In the genomic region with DNA sequence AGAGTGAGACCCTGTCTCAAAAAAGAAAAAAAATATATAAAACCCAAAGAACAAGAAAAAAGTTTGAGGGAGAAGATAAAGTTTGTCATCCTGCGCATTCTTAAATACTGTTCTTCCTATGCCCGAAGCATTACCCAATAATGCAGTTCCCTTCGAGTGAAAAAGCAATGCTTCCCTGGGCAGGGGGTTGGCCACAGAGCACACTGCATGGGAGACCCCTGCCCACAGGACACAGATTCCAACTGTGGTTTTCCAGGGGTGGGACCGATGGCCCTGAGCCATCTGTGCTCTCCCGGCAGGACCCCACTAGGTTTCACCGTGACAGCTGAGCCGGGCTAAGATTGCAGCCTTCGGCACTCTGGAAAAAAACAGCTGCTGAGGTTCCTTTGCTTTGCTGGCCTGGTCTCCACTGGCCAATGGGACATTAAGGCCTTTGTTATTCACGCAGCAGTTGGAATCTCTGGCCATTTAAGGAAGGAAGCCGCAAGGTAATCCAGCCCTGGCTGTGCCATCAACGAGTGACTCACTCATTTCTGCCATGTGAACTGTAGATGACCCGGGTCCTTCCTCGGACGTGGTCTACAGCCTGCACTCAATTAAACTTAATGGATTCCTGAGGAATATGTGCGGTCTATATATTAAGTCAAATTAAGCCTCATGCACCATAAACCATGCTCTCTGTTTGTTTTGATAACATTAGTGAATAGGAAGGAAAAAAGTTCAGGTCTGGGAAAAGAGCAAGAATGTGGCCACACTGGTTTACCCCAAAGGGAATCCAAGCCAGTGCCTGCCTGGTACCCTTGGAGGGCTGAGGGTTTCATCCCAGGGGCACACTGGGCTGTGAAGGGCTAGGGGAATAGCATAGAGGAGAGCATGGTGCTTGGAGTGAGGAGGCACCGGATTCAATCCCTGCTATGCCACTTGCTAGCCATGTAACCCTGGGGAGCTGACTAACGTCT, we compare ENCODE assay signal across 8 cellular contexts.
A peak's percentile ranks its signal among the peaks of the same experiment; 100 is the strongest.
DNase-seq lines count a peak whose midpoint lies in the region; ATAC-seq and TF ChIP-seq lines count a peak whose summit lies in the region.

No MANE protein-coding gene starts in this region.

- H3K36me3 ChIP-seq in H7 (replicated peaks; ENCODE audit: control insufficient read depth, insufficient read depth, low read length), result no peaks in the 10 kb centered on the region

- no peaks in the 10 kb centered on the region for H3K27me3 ChIP-seq in H7 (ENCODE audit: control insufficient read depth, insufficient read depth, low read length)

- peak; percentile 97 for ATAC-seq in SK-N-SH treated with all-trans-retinoic acid at 6 μM for 48 hours
- ATAC-seq in HG03460 (IDR thresholded peaks at IDR 0.05; ENCODE audit: unreplicated experiment), result no peak
- ATAC-seq in HG02623 (IDR thresholded peaks at IDR 0.05; ENCODE audit: unreplicated experiment), result no peak

- DNase-seq in H7, result peak; percentile 72
- peak; percentile 80 for DNase-seq in foreskin melanocyte
- peak; percentile 100 for DNase-seq in retinal pigment epithelial cell (ENCODE audit: low read depth)
- DNase-seq in NCI-H446 treated with DMSO at 0.1 percent for 48 hours (lab: John Stamatoyannopoulos, UW), result no peak
- DNase-seq in stimulated activated CD4-positive, alpha-beta T cell treated with anti-CD3 and anti-CD28 coated beads, Interleukin-2, amount 100 ng/mL, for 24 hours, result no peak

- no peak for TF ChIP-seq CTCF in retinal pigment epithelial cell (conservative IDR thresholded peaks at IDR 0.05; ENCODE audit: low read depth, low read length)

- H3K4me3 ChIP-seq in H7 (ENCODE audit: insufficient read depth, low read depth, low read length) (no peak overlapping the region), retinal pigment epithelial cell (ENCODE audit: low read length) (no peak overlapping the region)

TF ChIP-seq in SK-N-SH treated with all-trans-retinoic acid at 6 μM for 48 hours, 23 proteins besides CTCF, POLR2A, EP300 and RAD21 (continues in another document):
- TF ChIP-seq ISL1 (CRISPR knock-in tag; IDR thresholded peaks at IDR 0.05), result peak; percentile 100
- TF ChIP-seq, protein P1, sequence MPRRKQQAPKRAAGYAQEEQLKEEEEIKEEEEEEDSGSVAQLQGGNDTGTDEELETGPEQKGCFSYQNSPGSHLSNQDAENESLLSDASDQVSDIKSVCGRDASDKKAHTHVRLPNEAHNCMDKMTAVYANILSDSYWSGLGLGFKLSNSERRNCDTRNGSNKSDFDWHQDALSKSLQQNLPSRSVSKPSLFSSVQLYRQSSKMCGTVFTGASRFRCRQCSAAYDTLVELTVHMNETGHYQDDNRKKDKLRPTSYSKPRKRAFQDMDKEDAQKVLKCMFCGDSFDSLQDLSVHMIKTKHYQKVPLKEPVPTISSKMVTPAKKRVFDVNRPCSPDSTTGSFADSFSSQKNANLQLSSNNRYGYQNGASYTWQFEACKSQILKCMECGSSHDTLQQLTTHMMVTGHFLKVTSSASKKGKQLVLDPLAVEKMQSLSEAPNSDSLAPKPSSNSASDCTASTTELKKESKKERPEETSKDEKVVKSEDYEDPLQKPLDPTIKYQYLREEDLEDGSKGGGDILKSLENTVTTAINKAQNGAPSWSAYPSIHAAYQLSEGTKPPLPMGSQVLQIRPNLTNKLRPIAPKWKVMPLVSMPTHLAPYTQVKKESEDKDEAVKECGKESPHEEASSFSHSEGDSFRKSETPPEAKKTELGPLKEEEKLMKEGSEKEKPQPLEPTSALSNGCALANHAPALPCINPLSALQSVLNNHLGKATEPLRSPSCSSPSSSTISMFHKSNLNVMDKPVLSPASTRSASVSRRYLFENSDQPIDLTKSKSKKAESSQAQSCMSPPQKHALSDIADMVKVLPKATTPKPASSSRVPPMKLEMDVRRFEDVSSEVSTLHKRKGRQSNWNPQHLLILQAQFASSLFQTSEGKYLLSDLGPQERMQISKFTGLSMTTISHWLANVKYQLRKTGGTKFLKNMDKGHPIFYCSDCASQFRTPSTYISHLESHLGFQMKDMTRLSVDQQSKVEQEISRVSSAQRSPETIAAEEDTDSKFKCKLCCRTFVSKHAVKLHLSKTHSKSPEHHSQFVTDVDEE (CRISPR knock-in tag; IDR thresholded peaks at IDR 0.05), result peak; percentile 71
- peak; percentile 53; the same call in 1 of the 2 replicates for TF ChIP-seq ZNF8 (CRISPR knock-in tag; IDR thresholded peaks at IDR 0.05)
- no peak for TF ChIP-seq PPARA (CRISPR knock-in tag; IDR thresholded peaks at IDR 0.05; ENCODE audit: borderline replicate concordance)
- TF ChIP-seq ARNTL (CRISPR knock-in tag; IDR thresholded peaks at IDR 0.05; ENCODE audit: borderline replicate concordance, low read depth), result peak; percentile 38; the same call in 1 of the 2 replicates
- TF ChIP-seq ZNF70 (CRISPR knock-in tag; IDR thresholded peaks at IDR 0.05), result no peak
- TF ChIP-seq CSDC2 (CRISPR knock-in tag; IDR thresholded peaks at IDR 0.05), result peak; percentile 99
- TF ChIP-seq BACH2 (CRISPR knock-in tag; IDR thresholded peaks at IDR 0.05; ENCODE audit: borderline replicate concordance), result no peak
- peak; percentile 93 for TF ChIP-seq OSR1 (CRISPR knock-in tag; IDR thresholded peaks at IDR 0.05)
- peak; percentile 95 for TF ChIP-seq RARB (CRISPR knock-in tag; IDR thresholded peaks at IDR 0.05)
- TF ChIP-seq CSRNP3 (CRISPR knock-in tag; IDR thresholded peaks at IDR 0.05), result no peak; the same call in 1 of the 2 replicates
- no peak for TF ChIP-seq ESRRG (CRISPR knock-in tag; IDR thresholded peaks at IDR 0.05)
- TF ChIP-seq ZFP3 (CRISPR knock-in tag; IDR thresholded peaks at IDR 0.05), result peak; percentile 86
- TF ChIP-seq, protein P2, sequence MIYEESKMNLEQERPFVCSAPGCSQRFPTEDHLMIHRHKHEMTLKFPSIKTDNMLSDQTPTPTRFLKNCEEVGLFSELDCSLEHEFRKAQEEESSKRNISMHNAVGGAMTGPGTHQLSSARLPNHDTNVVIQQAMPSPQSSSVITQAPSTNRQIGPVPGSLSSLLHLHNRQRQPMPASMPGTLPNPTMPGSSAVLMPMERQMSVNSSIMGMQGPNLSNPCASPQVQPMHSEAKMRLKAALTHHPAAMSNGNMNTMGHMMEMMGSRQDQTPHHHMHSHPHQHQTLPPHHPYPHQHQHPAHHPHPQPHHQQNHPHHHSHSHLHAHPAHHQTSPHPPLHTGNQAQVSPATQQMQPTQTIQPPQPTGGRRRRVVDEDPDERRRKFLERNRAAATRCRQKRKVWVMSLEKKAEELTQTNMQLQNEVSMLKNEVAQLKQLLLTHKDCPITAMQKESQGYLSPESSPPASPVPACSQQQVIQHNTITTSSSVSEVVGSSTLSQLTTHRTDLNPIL (CRISPR knock-in tag; IDR thresholded peaks at IDR 0.05; ENCODE audit: low read depth), result no peak; the same call in none of the 2 replicates
- TF ChIP-seq TCF4 (CRISPR knock-in tag; IDR thresholded peaks at IDR 0.05; ENCODE audit: borderline replicate concordance), result no peak
- no peak; the same call in 1 of the 2 replicates for TF ChIP-seq PATZ1 (CRISPR knock-in tag; IDR thresholded peaks at IDR 0.05; ENCODE audit: borderline replicate concordance)
- peak; percentile 95; the same call in 1 of the 2 replicates for TF ChIP-seq TOX (CRISPR knock-in tag; IDR thresholded peaks at IDR 0.05; ENCODE audit: borderline replicate concordance)
- peak; percentile 79; the same call in 1 of the 2 replicates for TF ChIP-seq GLIS3 (CRISPR knock-in tag; IDR thresholded peaks at IDR 0.05)
- TF ChIP-seq ZFP30 (CRISPR knock-in tag; IDR thresholded peaks at IDR 0.05), result no peak
- no peak for TF ChIP-seq POU6F1 (CRISPR knock-in tag; IDR thresholded peaks at IDR 0.05; ENCODE audit: borderline replicate concordance, low read depth)
- peak; percentile 90 for TF ChIP-seq SNAI2 (CRISPR knock-in tag; IDR thresholded peaks at IDR 0.05)

Comparison
In these comparisons a context has a peak if more than half of its experiments do, and no peak if none do; other contexts are left out.
1. DNase-seq: peak in H7 (single experiment), foreskin melanocyte (single experiment) and retinal pigment epithelial cell (single experiment); none in NCI-H446 treated with DMSO at 0.1 percent for 48 hours (single experiment) and stimulated activated CD4-positive, alpha-beta T cell treated with anti-CD3 and anti-CD28 coated beads, Interleukin-2, amount 100 ng/mL, for 24 hours (0 of 2).